ENCODE assay signal across 1 cellular context in genomic region chr2:164879901-164880535, GRCh38.
TF ChIP-seq lines count a peak whose summit lies in the region.

No MANE protein-coding gene starts in this region.

TF ChIP-seq in HEK293, 187 proteins besides CTCF, POLR2A, EP300 and RAD21 (continued from another document):
- TF ChIP-seq PRDM10 (tag by site-specific recombination; IDR thresholded peaks at IDR 0.05) (no peak), RBAK (tag by site-specific recombination; IDR thresholded peaks at IDR 0.05) (no peak), ZNF121 (tag by site-specific recombination; IDR thresholded peaks at IDR 0.05) (no peak), FEZF1 (tag by site-specific recombination; IDR thresholded peaks at IDR 0.05) (peak; percentile 26; the same call in 1 of the 2 replicates), ZNF449 (tag by site-specific recombination; IDR thresholded peaks at IDR 0.05) (no peak), ZNF670 (tag by site-specific recombination; IDR thresholded peaks at IDR 0.05; ENCODE audit: low read depth) (no peak)
